1 cellular context compared by ENCODE assay signal in genomic region chr12:31000751-31001150, GRCh38.
TF ChIP-seq lines count a peak whose summit lies in the region.

No MANE protein-coding gene starts in this region.

TF ChIP-seq in IMR-90, 13 proteins besides CTCF, POLR2A, EP300 and RAD21 (continued from another document):
- TF ChIP-seq MXI1 (IDR thresholded peaks at IDR 0.05; ENCODE audit: borderline replicate concordance, low read depth, low read length) (no peak), FOS (IDR thresholded peaks at IDR 0.05; ENCODE audit: low read depth, low read length) (no peak), RCOR1 (IDR thresholded peaks at IDR 0.05; ENCODE audit: insufficient replicate concordance, low read length) (no peak), CHD1 (IDR thresholded peaks at IDR 0.05; ENCODE audit: low read depth, low read length) (no peak), CEBPB (IDR thresholded peaks at IDR 0.05; ENCODE audit: low read depth, low read length) (no peak), SMC3 (IDR thresholded peaks at IDR 0.05; ENCODE audit: low read depth, low read length) (no peak), BHLHE40 (IDR thresholded peaks at IDR 0.05; ENCODE audit: low read depth, low read length) (no peak)
